21 cellular contexts compared by ENCODE assay signal in the genomic region with DNA sequence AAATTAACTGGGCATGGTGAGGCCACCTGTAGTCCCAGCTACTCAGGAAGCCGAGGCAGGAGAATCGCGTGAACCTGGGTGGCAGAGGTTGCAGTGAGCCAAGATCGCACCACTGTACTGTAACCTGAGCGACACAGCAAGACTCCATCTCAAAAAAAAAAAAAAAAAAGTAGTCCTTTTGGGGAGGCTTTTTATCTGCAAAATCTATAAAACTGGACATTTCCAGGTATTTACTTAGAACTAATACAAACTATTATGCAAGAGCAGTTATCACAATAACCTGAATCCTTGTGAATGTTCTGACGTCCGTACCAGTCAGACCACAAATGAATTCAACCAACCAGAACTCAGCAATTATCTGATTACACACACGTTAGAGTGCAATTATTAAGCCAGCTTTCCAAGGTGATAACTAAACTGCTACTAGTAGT. TPM values are rescaled to one million over a fixed set of nuclear protein-coding genes. Genes with fewer than 3 reads are reported as not detected.
DNase-seq lines count a peak whose midpoint lies in the region; ATAC-seq, FAIRE-seq and TF ChIP-seq lines count a peak whose summit lies in the region.
"Had no signal": no experiment of that assay in that cellular context is flagged by ENCODE, and none has a peak within 500 bp of the region (broad histone marks: within the 10 kb centered on the region; RNA-seq: fewer than 3 reads in every experiment).

No MANE protein-coding gene starts in this region.

- in situ Hi-C loops in HepG2 (cut with HindIII; ENCODE audit: extremely low pct_ligation_motif_present, low pct_unique_long_range_greater_than_20kb) = no loop called here

- TF ChIP-seq POLR2A in body of pancreas (IDR thresholded peaks at IDR 0.05) = no peak
- no peak for TF ChIP-seq POLR2A in HepG2 (IDR thresholded peaks at IDR 0.05; ENCODE audit: insufficient read depth in 1 of 2, low read depth in 2 of 2, low read length in 2 of 2)
- no peak for TF ChIP-seq POLR2A in stomach (IDR thresholded peaks at IDR 0.05)

- TF ChIP-seq EP300 in HepG2 (IDR thresholded peaks at IDR 0.05; ENCODE audit: low read depth in 2 of 2, low read length in 2 of 2) (no peak), HepG2 (CRISPR knock-in tag; IDR thresholded peaks at IDR 0.05; ENCODE audit: borderline replicate concordance) (no peak), stomach (IDR thresholded peaks at IDR 0.05) (no peak)

- no peak overlapping the region for H3K9ac ChIP-seq in HepG2 (ENCODE audit: insufficient read depth, low read depth, low read length)
- H3K9ac ChIP-seq: SK-N-SH had no signal

- H2AFZ ChIP-seq in HepG2 (ENCODE audit: low read length) = no peak overlapping the region

- no TSS peak for BruUV-seq in HepG2 (replicated peaks; lab: Mats Ljungman, UMichigan)

- CTCF ChIA-PET in HepG2 (lab: Yijun Ruan, JAX; ENCODE audit: low intra/inter-chr PET ratio, low total read pairs) = no interaction called here

- H3K4me3 ChIP-seq in body of pancreas (no peak overlapping the region), HepG2 (replicated peaks in 1 of 3; ENCODE audit: insufficient read depth in 1 of 3, low read depth in 2 of 3, low read length in 3 of 3) (no peak overlapping the region; a peak in 1 of 6 replicates), stomach (no peak overlapping the region)

- no peak for FAIRE-seq in HepG2 (lab: Jason Lieb, UNC)
- FAIRE-seq: D721Med had no signal

- H3K9me3 ChIP-seq in body of pancreas = no peaks in the 10 kb centered on the region
- no peaks in the 10 kb centered on the region for H3K9me3 ChIP-seq in HepG2 (ENCODE audit: low read length)
- no peaks in the 10 kb centered on the region for H3K9me3 ChIP-seq in stomach
- H3K9me3 ChIP-seq: BE2C, SK-N-SH had no signal

- intact Hi-C loops in body of pancreas (cut with DNase I) (no loop called here), HepG2 (cut with micrococcal nuclease; ENCODE audit: unreplicated experiment) (no loop called here), stomach (cut with DNase I; ENCODE audit: low total_unique reads) (no loop called here)

- TF ChIP-seq CTCF in body of pancreas (IDR thresholded peaks at IDR 0.05) (no peak), HepG2 (CRISPR knock-in tag; IDR thresholded peaks at IDR 0.05) (no peak), stomach (IDR thresholded peaks at IDR 0.05) (no peak)

- DNase-seq in NCI-H748 (lab: John Stamatoyannopoulos, UW; ENCODE audit: unreplicated experiment) = peak; percentile 45
- no peak for DNase-seq in NCI-H748 treated with DMSO at 0.1 percent for 48 hours (lab: John Stamatoyannopoulos, UW)
- peak in 1 of 4 donors; percentile 6 for DNase-seq in body of pancreas
- DNase-seq in HepG2 (ENCODE audit: low spot score) = no peak
- DNase-seq in stomach = no peak
- no peak for DNase-seq in GM19240 (ENCODE audit: insufficient read length, low spot score)
- DNase-seq in activated naive CD4-positive, alpha-beta T cell treated with anti-CD3 and anti-CD28 coated beads, Interleukin-2, amount 50 U/mL, for 16 hours = no peak
- DNase-seq: 8988T; BE2C; CD8-positive, alpha-beta T cell; DND-41; H9; NCI-H1417 treated with DMSO at 0.1 percent for 48 hours; NCI-H2029 treated with DMSO at 0.1 percent for 48 hours; NCI-H2171; NCI-H446; NCI-H526 treated with DMSO at 0.1 percent for 48 hours; SHP77 treated with DMSO at 0.1 percent for 48 hours; SK-N-SH had no signal

- H3K4me1 ChIP-seq in body of pancreas (peaks cover 6% of the 10 kb centered on the region), HepG2 (ENCODE audit: insufficient read depth, low read length) (peaks cover 15% of the 10 kb centered on the region), stomach (no peaks in the 10 kb centered on the region)
- H3K4me1 ChIP-seq: BE2C had no signal

- no peak for TF ChIP-seq RAD21 in HepG2 (CRISPR knock-in tag; IDR thresholded peaks at IDR 0.05)

- H3K79me2 ChIP-seq in HepG2 (ENCODE audit: insufficient read depth, low read length) = no peaks in the 10 kb centered on the region

- no peaks in the 10 kb centered on the region for H3K27me3 ChIP-seq in body of pancreas
- H3K27me3 ChIP-seq in HepG2 (ENCODE audit: control insufficient read depth in 1 of 2, insufficient read depth in 2 of 2, low read length in 2 of 2) = no peaks in the 10 kb centered on the region; a peak in 1 of 5 replicates
- no peaks in the 10 kb centered on the region for H3K27me3 ChIP-seq in stomach
- H3K27me3 ChIP-seq: BE2C had no signal

- peak overlapping the region; percentile 64 for H3K4me2 ChIP-seq in HepG2 (ENCODE audit: low read depth, low read length)
- H3K4me2 ChIP-seq: SK-N-SH had no signal

- 39 to 53% methylated on average over 8 of the region's 8 CpGs for WGBS in body of pancreas, 2 donors
- 0% methylated on average over 8 of the region's 8 CpGs for WGBS in HepG2 (ENCODE audit: low lambda C conversion rate)
- WGBS in stomach, 5 donors = 51 to 67% (median 55%) methylated on average over 8 of the region's 8 CpGs

- H3K27ac ChIP-seq in body of pancreas (no peak overlapping the region), HepG2 (ENCODE audit: extremely low read length, insufficient read depth, low read length) (no peak overlapping the region), stomach (no peak overlapping the region)

- H3K36me3 ChIP-seq in body of pancreas (replicated peaks in 1 of 2; ENCODE audit: insufficient read depth in 1 of 2, low read depth in 2 of 2) = no peaks in the 10 kb centered on the region
- H3K36me3 ChIP-seq in HepG2 (replicated peaks in 1 of 2; ENCODE audit: control insufficient read depth in 1 of 2, insufficient read depth in 2 of 2, low read length in 2 of 2) = no peaks in the 10 kb centered on the region
- H3K36me3 ChIP-seq in stomach = no peaks in the 10 kb centered on the region
- H3K36me3 ChIP-seq: BE2C had no signal

- POLR2A ChIA-PET in HepG2 (lab: Yijun Ruan, JAX) = no interaction called here

- no peaks in the 10 kb centered on the region for H4K20me1 ChIP-seq in HepG2 (ENCODE audit: insufficient read depth, low read length)

- ATAC-seq in body of pancreas (peak; percentile 62), HepG2 (peak; percentile 71), HG02870 (IDR thresholded peaks at IDR 0.05; ENCODE audit: unreplicated experiment) (no peak)
- ATAC-seq: CD8-positive, alpha-beta T cell had no signal

TF ChIP-seq in HepG2, 621 proteins besides CTCF, POLR2A, EP300 and RAD21 (continues in another document):
- TF ChIP-seq NFKBIZ (CRISPR knock-in tag; IDR thresholded peaks at IDR 0.05) (no peak), SOX6 (IDR thresholded peaks at IDR 0.05) (no peak), SOX6 (CRISPR knock-in tag; IDR thresholded peaks at IDR 0.05) (peak; percentile 40), ZNF34 (CRISPR knock-in tag; IDR thresholded peaks at IDR 0.05; ENCODE audit: borderline replicate concordance) (no peak), ZBTB38 (CRISPR knock-in tag; IDR thresholded peaks at IDR 0.05) (no peak), ZSCAN30 (CRISPR knock-in tag; IDR thresholded peaks at IDR 0.05) (no peak), MAFF (IDR thresholded peaks at IDR 0.05; ENCODE audit: low read depth, low read length) (no peak), ZNF382 (CRISPR knock-in tag; IDR thresholded peaks at IDR 0.05; ENCODE audit: borderline replicate concordance) (no peak)

RNA-seq across cellular contexts. Expression of gene RAPH1, which starts 8.8 kb away (rescaled TPM):
- total RNA-seq in body of pancreas (10 to 100 TPM; 11.9 TPM), HepG2 (2016; rRNA removed; fragmentation: Illumina TruSeq; extraction: Trizol) (6.7 and 17.9 TPM in 2 replicates), stomach (1,000 to 10,000 TPM in 1 of 5 donors, 100 to 1,000 TPM in 1, 10 to 100 TPM in 2, 1 to 10 TPM in 1; 4.7 to 1,062 (median 44.6) TPM)
- 9.6 and 10.3 TPM in 2 replicates for total RNA-seq in HepG2 (2016; cell fraction: cytosol; rRNA removed; fragmentation: Illumina TruSeq; extraction: Trizol; ENCODE audit: low read depth)
- total RNA-seq in HepG2 (2016; cell fraction: insoluble cytoplasmic fraction; rRNA removed; fragmentation: Illumina TruSeq; extraction: Trizol) = 6.1 and 18.5 TPM in 2 replicates
- total RNA-seq in HepG2 (2016; cell fraction: membrane; rRNA removed; fragmentation: Illumina TruSeq; extraction: Trizol) = 11.9 and 16.6 TPM in 2 replicates
- 14.0 and 19.2 TPM in 2 replicates for total RNA-seq in HepG2 (2016; cell fraction: nucleus; rRNA removed; fragmentation: Illumina TruSeq; extraction: Trizol)
- polyA plus RNA-seq in HepG2 (2011; rRNA removed) (5.3 TPM in 2 replicates), stomach (1 to 10 TPM; 2.5 to 3.7 (median 3.5) TPM)
- polyA plus RNA-seq in HepG2 (2011; cell fraction: cytosol; rRNA removed) = 2.0 and 2.9 TPM in 2 replicates
- polyA plus RNA-seq in HepG2 (2011; cell fraction: nucleus; rRNA removed) = 4.2 and 5.9 TPM in 2 replicates
- polyA plus RNA-seq in HepG2 (2012) = 6.5 and 7.6 TPM in 2 replicates
- polyA plus RNA-seq in HepG2 (2016; cell fraction: cytosol; fragmentation: Illumina TruSeq; extraction: Trizol; ENCODE audit: low read depth) = 1.4 and 2.7 TPM in 2 replicates
- polyA plus RNA-seq in HepG2 (2016; cell fraction: insoluble cytoplasmic fraction; fragmentation: Illumina TruSeq; extraction: Trizol; ENCODE audit: low read depth) = 6.2 and 8.1 TPM in 2 replicates
- polyA plus RNA-seq in HepG2 (2016; cell fraction: membrane; fragmentation: Illumina TruSeq; extraction: Trizol; ENCODE audit: low read depth) = 2.3 and 2.5 TPM in 2 replicates
- polyA plus RNA-seq in HepG2 (2016; cell fraction: nucleus; fragmentation: Illumina TruSeq; extraction: Trizol; ENCODE audit: insufficient read depth, low read depth) = 12.1 and 13.7 TPM in 2 replicates
- 9.4 and 9.7 TPM in 2 replicates for polyA minus RNA-seq in HepG2 (2011; rRNA and poly(A)+ RNA removed; ENCODE audit: low replicate concordance)
- polyA minus RNA-seq in HepG2 (2011; cell fraction: cytosol; rRNA and poly(A)+ RNA removed) = 9.3 and 11.0 TPM in 2 replicates
- polyA minus RNA-seq in HepG2 (2011; cell fraction: nucleus; rRNA and poly(A)+ RNA removed) = 13.0 and 19.0 TPM in 2 replicates
